25 cellular contexts compared by ENCODE assay signal in the genomic region with DNA sequence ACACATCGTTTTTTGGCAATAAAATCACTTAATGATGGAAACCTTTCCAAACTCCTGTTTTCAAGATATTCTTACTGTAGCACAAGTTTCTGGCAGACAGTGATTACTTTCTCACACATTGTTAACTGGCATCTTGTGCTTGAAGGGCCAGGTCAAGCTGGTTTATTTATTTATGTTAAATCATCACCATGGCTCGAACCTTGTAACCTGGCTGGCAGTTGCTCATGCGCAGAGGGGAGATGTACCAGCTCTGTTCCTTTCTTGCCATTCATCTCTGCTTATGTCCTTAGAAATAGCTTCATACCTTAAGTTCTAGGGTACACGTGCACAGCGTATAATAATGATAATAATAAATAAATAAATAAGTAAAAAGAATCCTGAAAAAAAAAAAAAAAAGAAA. TPM values are rescaled to one million over a fixed set of nuclear protein-coding genes. Genes with fewer than 3 reads are reported as not detected.
DNase-seq lines count a peak whose midpoint lies in the region; ATAC-seq, FAIRE-seq and TF ChIP-seq lines count a peak whose summit lies in the region.
"Had no signal": no experiment of that assay in that cellular context is flagged by ENCODE, and none has a peak within 500 bp of the region (broad histone marks: within the 10 kb centered on the region; RNA-seq: fewer than 3 reads in every experiment).

No MANE protein-coding gene starts in this region.

- no peak overlapping the region for H2AFZ ChIP-seq in HepG2 (ENCODE audit: low read length)

- 48% methylated on average over 5 of the region's 5 CpGs for WGBS in right lobe of liver (ENCODE audit: insufficient coverage, low coverage, low lambda C conversion rate, missing lambda C conversion rate)
- WGBS in HepG2 (ENCODE audit: low lambda C conversion rate) = 30% methylated on average over 5 of the region's 5 CpGs

- no peaks in the 10 kb centered on the region for H4K20me1 ChIP-seq in HepG2 (ENCODE audit: insufficient read depth, low read length)

- no TSS peak for BruUV-seq in HepG2 (replicated peaks; lab: Mats Ljungman, UMichigan)

- H3K4me3 ChIP-seq in right lobe of liver = no peak overlapping the region
- no peak overlapping the region for H3K4me3 ChIP-seq in HepG2 (replicated peaks in 1 of 3; ENCODE audit: insufficient read depth in 1 of 3, low read depth in 2 of 3, low read length in 3 of 3)
- H3K4me3 ChIP-seq: A549; BLaER1 treated with 17β-estradiol and CSF1 and Interleukin-3, amounts not matched to agents 10 nM and 100 nM; GM23338; Peyer's patch had no signal

- intact Hi-C loops in right lobe of liver (cut with DNase I) = no loop called here
- intact Hi-C loops in HepG2 (cut with micrococcal nuclease; ENCODE audit: unreplicated experiment) = no loop called here

- H3K4me2 ChIP-seq in HepG2 (ENCODE audit: low read depth, low read length) = no peak overlapping the region
- H3K4me2 ChIP-seq: A549; BLaER1 treated with 17β-estradiol and CSF1 and Interleukin-3, amounts not matched to agents 10 nM and 100 nM; GM23338; SK-N-SH had no signal

- TF ChIP-seq EP300 in HepG2 (IDR thresholded peaks at IDR 0.05; ENCODE audit: low read depth in 2 of 2, low read length in 2 of 2) (no peak), HepG2 (CRISPR knock-in tag; IDR thresholded peaks at IDR 0.05; ENCODE audit: borderline replicate concordance) (no peak)

- H3K36me3 ChIP-seq in right lobe of liver = no peaks in the 10 kb centered on the region
- H3K36me3 ChIP-seq in HepG2 (replicated peaks in 1 of 2; ENCODE audit: control insufficient read depth in 1 of 2, insufficient read depth in 2 of 2, low read length in 2 of 2) = no peaks in the 10 kb centered on the region
- H3K36me3 ChIP-seq: BLaER1 treated with 17β-estradiol and CSF1 and Interleukin-3, amounts not matched to agents 10 nM and 100 nM; Peyer's patch had no signal

- TF ChIP-seq POLR2A in right lobe of liver (IDR thresholded peaks at IDR 0.05) (no peak), HepG2 (IDR thresholded peaks at IDR 0.05; ENCODE audit: insufficient read depth in 1 of 2, low read depth in 2 of 2, low read length in 2 of 2) (no peak)

- FAIRE-seq in HepG2 (lab: Jason Lieb, UNC) = no peak
- FAIRE-seq: A549 had no signal

- H3K27ac ChIP-seq in right lobe of liver = no peak overlapping the region
- no peak overlapping the region for H3K27ac ChIP-seq in HepG2 (ENCODE audit: extremely low read length, insufficient read depth, low read length)
- peak overlapping the region; percentile 43 for H3K27ac ChIP-seq in VCaP
- H3K27ac ChIP-seq: A549; BLaER1 treated with 17β-estradiol and CSF1 and Interleukin-3, amounts not matched to agents 10 nM and 100 nM; Peyer's patch had no signal

- peak; percentile 48 to 70 (median 62) for DNase-seq in right lobe of liver
- no peak for DNase-seq in HepG2 (ENCODE audit: low spot score)
- DNase-seq in islet precursor cell = peak; percentile 24
- DNase-seq in NOMO-1 (lab: John Stamatoyannopoulos, UW; ENCODE audit: unreplicated experiment in 2 of 2) = no peak
- DNase-seq: AML-193; CD4-positive, alpha-beta T cell; COR-L47; DND-41; H9; HFFc6; NCI-H1048; NCI-H1417; NCI-H1694; NCI-H2029 treated with DMSO at 0.1 percent for 48 hours; NCI-H446 treated with DMSO at 0.1 percent for 48 hours; Peyer's patch; SK-N-SH; SW 1271 had no signal

- no peaks in the 10 kb centered on the region for H3K79me2 ChIP-seq in HepG2 (ENCODE audit: insufficient read depth, low read length)

- POLR2A ChIA-PET in HepG2 (lab: Yijun Ruan, JAX) = no interaction called here

- H3K9me3 ChIP-seq in right lobe of liver (no peaks in the 10 kb centered on the region), HepG2 (ENCODE audit: low read length) (no peaks in the 10 kb centered on the region)
- H3K9me3 ChIP-seq: A549, Peyer's patch, SK-N-SH had no signal

- TF ChIP-seq RAD21 in HepG2 (CRISPR knock-in tag; IDR thresholded peaks at IDR 0.05) = no peak

- no peak overlapping the region for H3K9ac ChIP-seq in HepG2 (ENCODE audit: insufficient read depth, low read depth, low read length)
- H3K9ac ChIP-seq: BLaER1 treated with 17β-estradiol and CSF1 and Interleukin-3, amounts not matched to agents 10 nM and 100 nM; SK-N-SH had no signal

- H3K4me1 ChIP-seq in right lobe of liver = no peaks in the 10 kb centered on the region
- H3K4me1 ChIP-seq in HepG2 (ENCODE audit: insufficient read depth, low read length) = no peaks in the 10 kb centered on the region
- H3K4me1 ChIP-seq: A549, Peyer's patch had no signal

- H3K27me3 ChIP-seq in right lobe of liver (no peaks in the 10 kb centered on the region), HepG2 (ENCODE audit: control insufficient read depth in 1 of 2, insufficient read depth in 2 of 2, low read length in 2 of 2) (peaks cover 0 to 7% of the 10 kb centered on the region in 2 experiments; a peak in 2 of 5 replicates)
- H3K27me3 ChIP-seq: BLaER1 treated with 17β-estradiol and CSF1 and Interleukin-3, amounts not matched to agents 10 nM and 100 nM; Peyer's patch had no signal

- CTCF ChIA-PET in HepG2 (lab: Yijun Ruan, JAX; ENCODE audit: low intra/inter-chr PET ratio, low total read pairs) = no interaction called here

- in situ Hi-C loops in HepG2 (cut with HindIII; ENCODE audit: extremely low pct_ligation_motif_present, low pct_unique_long_range_greater_than_20kb) = no loop called here

- TF ChIP-seq CTCF in right lobe of liver (IDR thresholded peaks at IDR 0.05) (no peak), HepG2 (CRISPR knock-in tag; IDR thresholded peaks at IDR 0.05) (no peak), VCaP (conservative IDR thresholded peaks at IDR 0.05) (no peak)

- ATAC-seq in right lobe of liver (peak; percentile 63 to 90 (median 71)), HepG2 (no peak), HG03520 (IDR thresholded peaks at IDR 0.05; ENCODE audit: unreplicated experiment) (no peak), GM18909 (IDR thresholded peaks at IDR 0.05; ENCODE audit: poor library complexity, unreplicated experiment) (no peak)
- ATAC-seq: A549, GM23338 had no signal

TF ChIP-seq in HepG2, 621 proteins besides CTCF, POLR2A, EP300 and RAD21 (continues in another document):
- no peak for TF ChIP-seq POLR2AphosphoS2 (IDR thresholded peaks at IDR 0.05; ENCODE audit: low read depth, low read length)

RNA-seq across cellular contexts. Expression of gene RCAN1, which starts 10.3 kb away (rescaled TPM):
- total RNA-seq in right lobe of liver (10 to 100 TPM; 34.3 to 71.0 (median 55.4) TPM), HepG2 (2016; rRNA removed; fragmentation: Illumina TruSeq; extraction: Trizol) (34.1 and 35.1 TPM in 2 replicates)
- total RNA-seq in HepG2 (2016; cell fraction: cytosol; rRNA removed; fragmentation: Illumina TruSeq; extraction: Trizol; ENCODE audit: low read depth) = 7.0 and 9.0 TPM in 2 replicates
- 34.2 and 35.1 TPM in 2 replicates for total RNA-seq in HepG2 (2016; cell fraction: insoluble cytoplasmic fraction; rRNA removed; fragmentation: Illumina TruSeq; extraction: Trizol)
- 18.9 and 22.0 TPM in 2 replicates for total RNA-seq in HepG2 (2016; cell fraction: membrane; rRNA removed; fragmentation: Illumina TruSeq; extraction: Trizol)
- total RNA-seq in HepG2 (2016; cell fraction: nucleus; rRNA removed; fragmentation: Illumina TruSeq; extraction: Trizol) = 25.9 and 26.8 TPM in 2 replicates
- polyA plus RNA-seq in HepG2 (2011; rRNA removed) = 8.5 and 9.4 TPM in 2 replicates
- polyA plus RNA-seq in HepG2 (2011; cell fraction: cytosol; rRNA removed) = 5.5 and 8.2 TPM in 2 replicates
- polyA plus RNA-seq in HepG2 (2011; cell fraction: nucleus; rRNA removed) = 6.0 and 7.7 TPM in 2 replicates
- 10.5 and 13.0 TPM in 2 replicates for polyA plus RNA-seq in HepG2 (2012)
- polyA plus RNA-seq in HepG2 (2016; cell fraction: cytosol; fragmentation: Illumina TruSeq; extraction: Trizol; ENCODE audit: low read depth) = 5.4 and 6.4 TPM in 2 replicates
- polyA plus RNA-seq in HepG2 (2016; cell fraction: insoluble cytoplasmic fraction; fragmentation: Illumina TruSeq; extraction: Trizol; ENCODE audit: low read depth) = 34.4 and 35.4 TPM in 2 replicates
- 14.7 and 15.5 TPM in 2 replicates for polyA plus RNA-seq in HepG2 (2016; cell fraction: membrane; fragmentation: Illumina TruSeq; extraction: Trizol; ENCODE audit: low read depth)
- 25.3 and 26.9 TPM in 2 replicates for polyA plus RNA-seq in HepG2 (2016; cell fraction: nucleus; fragmentation: Illumina TruSeq; extraction: Trizol; ENCODE audit: insufficient read depth, low read depth)
- 9.4 and 14.1 TPM in 2 replicates for polyA minus RNA-seq in HepG2 (2011; rRNA and poly(A)+ RNA removed; ENCODE audit: low replicate concordance)
- 8.4 and 9.4 TPM in 2 replicates for polyA minus RNA-seq in HepG2 (2011; cell fraction: cytosol; rRNA and poly(A)+ RNA removed)
- polyA minus RNA-seq in HepG2 (2011; cell fraction: nucleus; rRNA and poly(A)+ RNA removed) = 19.4 and 30.5 TPM in 2 replicates

RNA-seq across cellular contexts. Expression of gene CLIC6, which starts 43.6 kb away (rescaled TPM):
- under 1 TPM; 0.25 to 0.63 (median 0.43) TPM for total RNA-seq in right lobe of liver
- not detected in 2 replicates for total RNA-seq in HepG2 (2016; rRNA removed; fragmentation: Illumina TruSeq; extraction: Trizol)
- not detected in 2 replicates for total RNA-seq in HepG2 (2016; cell fraction: cytosol; rRNA removed; fragmentation: Illumina TruSeq; extraction: Trizol; ENCODE audit: low read depth)
- not detected in 2 replicates for total RNA-seq in HepG2 (2016; cell fraction: insoluble cytoplasmic fraction; rRNA removed; fragmentation: Illumina TruSeq; extraction: Trizol)
- total RNA-seq in HepG2 (2016; cell fraction: membrane; rRNA removed; fragmentation: Illumina TruSeq; extraction: Trizol) = not detected in 2 replicates
- not detected in 2 replicates for total RNA-seq in HepG2 (2016; cell fraction: nucleus; rRNA removed; fragmentation: Illumina TruSeq; extraction: Trizol)
- not detected in 2 replicates for polyA plus RNA-seq in HepG2 (2011; rRNA removed)
- polyA plus RNA-seq in HepG2 (2011; cell fraction: cytosol; rRNA removed) = not detected in 2 replicates
- polyA plus RNA-seq in HepG2 (2011; cell fraction: nucleus; rRNA removed) = not detected in 2 replicates
- not detected in 2 replicates for polyA plus RNA-seq in HepG2 (2012)
- polyA plus RNA-seq in HepG2 (2016; cell fraction: cytosol; fragmentation: Illumina TruSeq; extraction: Trizol; ENCODE audit: low read depth) = not detected in 2 replicates
- not detected in 2 replicates for polyA plus RNA-seq in HepG2 (2016; cell fraction: insoluble cytoplasmic fraction; fragmentation: Illumina TruSeq; extraction: Trizol; ENCODE audit: low read depth)
- not detected in 2 replicates for polyA plus RNA-seq in HepG2 (2016; cell fraction: membrane; fragmentation: Illumina TruSeq; extraction: Trizol; ENCODE audit: low read depth)
- polyA plus RNA-seq in HepG2 (2016; cell fraction: nucleus; fragmentation: Illumina TruSeq; extraction: Trizol; ENCODE audit: insufficient read depth, low read depth) = not detected in 2 replicates
- polyA minus RNA-seq in HepG2 (2011; rRNA and poly(A)+ RNA removed; ENCODE audit: low replicate concordance) = not detected in 2 replicates
- polyA minus RNA-seq in HepG2 (2011; cell fraction: cytosol; rRNA and poly(A)+ RNA removed) = not detected in 2 replicates
- polyA minus RNA-seq in HepG2 (2011; cell fraction: nucleus; rRNA and poly(A)+ RNA removed) = not detected in 2 replicates
- total RNA-seq: HFFc6, OCI-LY7 had no signal

Comparison
In these comparisons a context has a peak if more than half of its experiments do, and no peak if none do; other contexts are left out.
1. ATAC-seq: peak in right lobe of liver (4 of 4); none in HepG2 (single experiment), HG03520 (single experiment) and GM18909 (single experiment).
2. DNase-seq: peak in right lobe of liver (3 of 3) and islet precursor cell (single experiment); none in HepG2 (single experiment) and NOMO-1 (0 of 2).